Comparison of ENCODE assay signal across 15 cellular contexts in the genomic region with DNA sequence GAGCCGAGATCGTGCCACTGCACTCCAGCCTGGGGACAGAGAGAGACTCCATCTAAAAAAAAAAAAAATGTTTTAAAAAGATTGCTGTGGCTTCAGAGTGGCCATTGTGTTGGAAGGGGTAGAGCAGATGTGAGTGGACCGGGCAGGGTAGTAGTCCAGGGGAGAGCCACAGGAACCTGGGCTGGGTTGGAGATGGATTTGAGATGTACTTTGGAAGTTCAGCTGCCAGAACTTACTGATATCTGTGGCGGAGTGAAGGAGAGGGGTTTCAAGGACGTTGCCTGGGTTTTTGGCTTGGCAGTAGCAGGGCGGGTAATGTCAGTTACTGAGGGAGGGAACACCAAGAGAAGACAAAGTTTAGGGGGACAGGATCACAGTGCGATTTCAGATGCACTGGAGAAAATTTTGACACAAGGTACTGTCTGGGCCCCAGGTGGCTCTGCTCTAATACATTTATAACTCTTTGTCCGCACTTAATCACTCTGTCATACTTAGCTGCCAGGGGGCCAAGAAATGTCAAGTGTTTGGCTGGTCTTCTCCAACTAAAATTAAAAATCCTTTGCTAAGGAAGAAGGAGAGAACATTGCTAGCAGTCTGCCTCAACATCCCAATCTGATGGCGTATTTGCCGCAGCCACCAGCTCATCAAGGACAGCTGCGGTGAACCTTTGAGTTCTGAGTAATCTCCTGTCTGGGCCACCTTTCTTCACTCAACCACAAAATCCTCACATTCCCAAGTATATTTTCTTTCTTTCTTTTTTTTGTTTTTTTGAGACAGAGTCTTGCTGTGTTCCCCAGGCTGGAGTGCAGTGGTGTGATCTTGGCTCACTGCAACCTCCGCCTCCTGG. TPM values are rescaled to one million over a fixed set of nuclear protein-coding genes. Genes with fewer than 3 reads are reported as not detected.
DNase-seq lines count a peak whose midpoint lies in the region; ATAC-seq and TF ChIP-seq lines count a peak whose summit lies in the region.
"Had no signal": no experiment of that assay in that cellular context is flagged by ENCODE, and none has a peak within 500 bp of the region (broad histone marks: within the 10 kb centered on the region; RNA-seq: fewer than 3 reads in every experiment).

No MANE protein-coding gene starts in this region.

- H2BK15ac ChIP-seq in IMR-90 (ENCODE audit: low read depth, low read length), result no peak overlapping the region

- no peak overlapping the region for H3K27ac ChIP-seq in IMR-90 (ENCODE audit: insufficient read depth, low read length)
- peak overlapping the region; percentile 34 to 79 for H3K27ac ChIP-seq in coronary artery
- H3K27ac ChIP-seq in liver (ENCODE audit: low read depth in 1 of 2, low read length in 2 of 2), result peak overlapping the region; percentile 85 to 86
- peak overlapping the region in 4 of 5 donors; percentile 52 to 92 (median 58) for H3K27ac ChIP-seq in stomach

- POLR2A ChIA-PET in IMR-90 (lab: Charles Lee; ENCODE audit: unreplicated experiment), result no interaction called here

- peaks cover 22% of the 10 kb centered on the region for H3K4me1 Mint-ChIP-seq in type B pancreatic cell (ENCODE audit: unreplicated experiment)
- H3K4me1 Mint-ChIP-seq in activated CD4-positive, alpha-beta T cell treated with anti-CD3 and anti-CD28 coated beads, Interleukin-2, amount 10 ng/mL, durations not matched to agents 24 days and 14 days, result peaks cover 7% of the 10 kb centered on the region

- in situ Hi-C loops in IMR-90 (cut with MboI; ENCODE audit: low sequenced_read_pairs), result no loop called here

- H3K9ac ChIP-seq in IMR-90 (ENCODE audit: low read depth, low read length) (no peak overlapping the region), liver (ENCODE audit: low read depth in 1 of 2, low read length in 2 of 2) (no peak overlapping the region)

- H2BK20ac ChIP-seq in IMR-90 (ENCODE audit: low read depth, low read length), result peak overlapping the region; percentile 55; the same call in 1 of the 2 replicates

- no peak overlapping the region for H3K14ac ChIP-seq in IMR-90 (replicated peaks; ENCODE audit: low read depth, low read length)

- H3K27ac Mint-ChIP-seq in type B pancreatic cell, result no peak overlapping the region
- H3K27ac Mint-ChIP-seq in activated CD4-positive, alpha-beta T cell treated with anti-CD3 and anti-CD28 coated beads, Interleukin-2, amount 10 ng/mL, durations not matched to agents 24 days and 14 days, result no peak overlapping the region
- H3K27ac Mint-ChIP-seq: activated CD4-positive, alpha-beta T cell treated with anti-CD3 and anti-CD28 coated beads, Interleukin-2, amount 10 ng/mL, durations not matched to agents 7 days and 5 days had no signal

- no peak overlapping the region for H3K56ac ChIP-seq in IMR-90 (ENCODE audit: extremely low read depth, insufficient read depth, low read length)

- no peak overlapping the region; the same call in 1 of the 2 replicates for H2BK120ac ChIP-seq in IMR-90 (ENCODE audit: low read depth, low read length)

- CTCF ChIA-PET in IMR-90 (lab: Yijun Ruan, JAX), result no interaction called here

- H3K79me1 ChIP-seq in IMR-90 (ENCODE audit: low read depth in 1 of 2, low read length in 2 of 2), result peaks cover 12 to 26% of the 10 kb centered on the region in 2 experiments; a peak in 3 of 4 replicates

- TF ChIP-seq RAD21 in IMR-90 (IDR thresholded peaks at IDR 0.05; ENCODE audit: low read length) (no peak), liver (IDR thresholded peaks at IDR 0.05) (no peak)

- H3K9me3 ChIP-seq in IMR-90 (ENCODE audit: control insufficient read depth, insufficient read depth, low read length), result no peaks in the 10 kb centered on the region
- H3K9me3 ChIP-seq in liver (ENCODE audit: control insufficient read depth in 4 of 4, low read length in 3 of 4), result no peaks in the 10 kb centered on the region
- H3K9me3 ChIP-seq in stomach, result no peaks in the 10 kb centered on the region

- H2AK5ac ChIP-seq in IMR-90 (ENCODE audit: low read depth, low read length), result no peak overlapping the region

- H2AFZ ChIP-seq in IMR-90 (replicated peaks; ENCODE audit: low read length, poor library complexity), result no peak overlapping the region

- H3K36me3 Mint-ChIP-seq in type B pancreatic cell, result no peaks in the 10 kb centered on the region
- H3K36me3 Mint-ChIP-seq in activated CD4-positive, alpha-beta T cell treated with anti-CD3 and anti-CD28 coated beads, Interleukin-2, amount 10 ng/mL, durations not matched to agents 24 days and 14 days (ENCODE audit: low read depth), result no peaks in the 10 kb centered on the region

- H3K18ac ChIP-seq in IMR-90 (ENCODE audit: low read depth, low read length), result no peak overlapping the region

- H3K4me3 ChIP-seq in IMR-90 (ENCODE audit: insufficient read depth, low read depth, low read length) (no peak overlapping the region), coronary artery (no peak overlapping the region), liver (ENCODE audit: low read depth in 1 of 3, low read length in 3 of 3) (no peak overlapping the region), stomach (no peak overlapping the region)

- peaks cover 16% of the 10 kb centered on the region for H3K9me1 ChIP-seq in IMR-90 (ENCODE audit: insufficient read depth, low read length)

- H3K4me2 ChIP-seq in IMR-90 (ENCODE audit: low read depth, low read length), result no peak overlapping the region

- no peak overlapping the region for H4K5ac ChIP-seq in IMR-90 (ENCODE audit: low read depth, low read length)

- TF ChIP-seq POLR2A in IMR-90 (IDR thresholded peaks at IDR 0.05; ENCODE audit: low read depth, low read length) (no peak), stomach (IDR thresholded peaks at IDR 0.05) (no peak)

- H3K9me3 Mint-ChIP-seq in type B pancreatic cell, result no peaks in the 10 kb centered on the region
- H3K9me3 Mint-ChIP-seq in activated CD4-positive, alpha-beta T cell treated with anti-CD3 and anti-CD28 coated beads, Interleukin-2, amount 10 ng/mL, durations not matched to agents 24 days and 14 days, result no peaks in the 10 kb centered on the region
- H3K9me3 Mint-ChIP-seq: activated CD4-positive, alpha-beta T cell treated with anti-CD3 and anti-CD28 coated beads, Interleukin-2, amount 10 ng/mL, durations not matched to agents 7 days and 5 days had no signal

- H3K23ac ChIP-seq in IMR-90 (ENCODE audit: low read depth, low read length), result no peak overlapping the region

- H3K36me3 ChIP-seq in IMR-90 (ENCODE audit: control insufficient read depth, insufficient read depth, low read length) (no peaks in the 10 kb centered on the region; the same call in 1 of the 2 replicates), liver (ENCODE audit: control insufficient read depth in 4 of 4, insufficient read depth in 3 of 4, low read depth in 1 of 4, low read length in 3 of 4) (peaks cover 0 to 4% (median 0%) of the 10 kb centered on the region in 4 donors), stomach (peaks cover 0 to 4% (median 2%) of the 10 kb centered on the region in 4 donors)

- dilution Hi-C loops in IMR-90 (cut with HindIII; ENCODE audit: low sequenced_read_pairs, unreplicated experiment), result no loop called here

- peak overlapping the region; percentile 23 for H2AK9ac ChIP-seq in IMR-90 (replicated peaks; ENCODE audit: low read depth, low read length, poor library complexity)

- 100% methylated on average over 3 of the region's 12 CpGs; no CpG with 5 or more reads in 1 of the 2 experiments for WGBS in IMR-90 (ENCODE audit: extremely low coverage in 2 of 2, insufficient read length in 1 of 2), 2 experiments
- 77% methylated on average over 12 of the region's 12 CpGs for WGBS in liver
- 77 to 87% (median 84%) methylated on average over 12 of the region's 12 CpGs for WGBS in stomach, 5 donors

- H3K27me3 ChIP-seq in IMR-90 (ENCODE audit: control insufficient read depth, insufficient read depth, low read length) (no peaks in the 10 kb centered on the region), liver (ENCODE audit: control insufficient read depth in 4 of 4, insufficient read depth in 4 of 4, low read length in 3 of 4) (no peaks in the 10 kb centered on the region), stomach (no peaks in the 10 kb centered on the region)

- H2BK5ac ChIP-seq in IMR-90 (ENCODE audit: low read depth, low read length, poor library complexity, severe bottlenecking), result no peak overlapping the region

- TF ChIP-seq CTCF in IMR-90 (conservative IDR thresholded peaks at IDR 0.05; ENCODE audit: low read depth, low read length) (no peak), coronary artery (IDR thresholded peaks at IDR 0.05) (no peak), liver (IDR thresholded peaks at IDR 0.05; ENCODE audit: low read depth, low read length, missing input control) (no peak), stomach (IDR thresholded peaks at IDR 0.05) (no peak), type B pancreatic cell (conservative IDR thresholded peaks at IDR 0.05) (no peak)

- peak overlapping the region; percentile 10; the same call in 1 of the 2 replicates for H3K4ac ChIP-seq in IMR-90 (ENCODE audit: low read depth, low read length)

- ATAC-seq in IMR-90 (ENCODE audit: low read depth) (no peak), GM19324 (IDR thresholded peaks at IDR 0.05; ENCODE audit: low FRiP score, unreplicated experiment) (no peak)

- no peak for TF ChIP-seq EP300 in stomach (IDR thresholded peaks at IDR 0.05)

- no peak overlapping the region for H4K91ac ChIP-seq in IMR-90 (ENCODE audit: insufficient read depth, low read depth, low read length)

- no TSS peak for BruUV-seq in IMR-90 (replicated peaks; lab: Mats Ljungman, UMichigan)

- H4K20me1 ChIP-seq in IMR-90 (ENCODE audit: insufficient read depth, low read length), result no peaks in the 10 kb centered on the region; the same call in 1 of the 2 replicates

- no peak overlapping the region for H3K4me3 Mint-ChIP-seq in type B pancreatic cell
- H3K4me3 Mint-ChIP-seq in activated CD4-positive, alpha-beta T cell treated with anti-CD3 and anti-CD28 coated beads, Interleukin-2, amount 10 ng/mL, durations not matched to agents 24 days and 14 days, result no peak overlapping the region
- H3K4me3 Mint-ChIP-seq: activated CD4-positive, alpha-beta T cell treated with anti-CD3 and anti-CD28 coated beads, Interleukin-2, amount 10 ng/mL, durations not matched to agents 7 days and 5 days had no signal

- intact Hi-C loops in IMR-90 (cut with micrococcal nuclease), result no loop called here
- intact Hi-C loops in stomach (cut with DNase I; ENCODE audit: low total_unique reads), result no loop called here
- intact Hi-C loops in activated CD4-positive, alpha-beta T cell treated with anti-CD3 and anti-CD28 coated beads, Interleukin-2, amount 10 ng/mL, durations not matched to agents 24 days and 14 days (cut with micrococcal nuclease), result no loop called here

- no peaks in the 10 kb centered on the region for H3K27me3 Mint-ChIP-seq in type B pancreatic cell
- peaks cover 6% of the 10 kb centered on the region for H3K27me3 Mint-ChIP-seq in activated CD4-positive, alpha-beta T cell treated with anti-CD3 and anti-CD28 coated beads, Interleukin-2, amount 10 ng/mL, durations not matched to agents 24 days and 14 days
- H3K27me3 Mint-ChIP-seq: activated CD4-positive, alpha-beta T cell treated with anti-CD3 and anti-CD28 coated beads, Interleukin-2, amount 10 ng/mL, durations not matched to agents 7 days and 5 days had no signal

- H3K4me1 ChIP-seq in IMR-90 (ENCODE audit: control insufficient read depth, insufficient read depth, low read length) (peaks cover 18% of the 10 kb centered on the region), liver (ENCODE audit: control insufficient read depth in 4 of 4, insufficient read depth in 4 of 4, low read length in 3 of 4) (peaks cover 41 to 89% (median 84%) of the 10 kb centered on the region in 4 donors), stomach (peaks cover 69 to 97% (median 84%) of the 10 kb centered on the region in 4 donors)

- H4K8ac ChIP-seq in IMR-90 (ENCODE audit: low read depth in 2 of 2, low read length in 2 of 2), result no peak overlapping the region

- DNase-seq in IMR-90 (no peak), coronary artery (ENCODE audit: low spot score) (no peak), stomach (no peak), type B pancreatic cell (ENCODE audit: extremely low spot score, unreplicated experiment) (no peak), NCI-H2107 (lab: John Stamatoyannopoulos, UW) (no peak)
- DNase-seq in activated CD4-positive, alpha-beta T cell treated with anti-CD3 and anti-CD28 coated beads, Interleukin-2, amount 10 ng/mL, durations not matched to agents 24 days and 14 days, result no peak
- DNase-seq: activated CD4-positive, alpha-beta T cell treated with anti-CD3 and anti-CD28 coated beads, Interleukin-2, amount 10 ng/mL, durations not matched to agents 7 days and 5 days; activated T-cell treated with anti-CD3 and anti-CD28 coated beads, Interleukin-2, amount 50 U/mL, for 48 hours; amniotic stem cell; effector CD8-positive, alpha-beta T cell; islet precursor cell; stimulated activated CD8-positive, alpha-beta memory T cell treated with anti-CD3 and anti-CD28 coated beads, Interleukin-4, amount 100 ng/mL, for 48 hours; T-helper 9 cell had no signal

RNA-seq across cellular contexts. Expression of a gene that starts 9.6 kb away (rescaled TPM):
- total RNA-seq in IMR-90 (2012; rRNA removed) (16.9 and 20.3 TPM in 2 replicates), liver (100 to 1,000 TPM in 1 of 2 donors, 10 to 100 TPM in 1; 93.8 to 230 TPM), stomach (10 to 100 TPM; 13.0 to 94.6 (median 42.6) TPM), type B pancreatic cell (ENCODE audit: low replicate concordance) (65.2 and 86.1 TPM in 2 replicates)
- polyA plus RNA-seq in IMR-90 (2012; rRNA removed) (33.8 and 46.3 TPM in 2 replicates), liver (1,000 to 10,000 TPM in 1 of 2 donors, 100 to 1,000 TPM in 1; 178 to 1,448 TPM), stomach (10 to 100 TPM; 19.9 to 69.6 (median 26.1) TPM)
- 35.7 and 36.6 TPM in 2 replicates for polyA plus RNA-seq in IMR-90 (2012; cell fraction: cytosol; rRNA removed)
- polyA plus RNA-seq in IMR-90 (2012; cell fraction: nucleus; rRNA removed; ENCODE audit: low replicate concordance), result 14.3 and 16.2 TPM in 2 replicates
- 1.6 and 1.8 TPM in 2 replicates for total RNA-seq in activated CD4-positive, alpha-beta T cell treated with anti-CD3 and anti-CD28 coated beads, Interleukin-2, amount 10 ng/mL, durations not matched to agents 24 days and 14 days

RNA-seq across cellular contexts. Expression of a gene that starts 41.9 kb away (rescaled TPM):
- 230 and 484 TPM in 2 replicates for total RNA-seq in IMR-90 (2012; rRNA removed)
- 205 and 295 TPM in 2 replicates for polyA plus RNA-seq in IMR-90 (2012; rRNA removed)
- polyA plus RNA-seq in IMR-90 (2012; cell fraction: cytosol; rRNA removed), result 118 and 134 TPM in 2 replicates
- 48.5 and 140 TPM in 2 replicates for polyA plus RNA-seq in IMR-90 (2012; cell fraction: nucleus; rRNA removed; ENCODE audit: low replicate concordance)
- total RNA-seq in liver, result 100 to 1,000 TPM; 152 to 154 TPM
- 100 to 1,000 TPM; 154 to 179 TPM for polyA plus RNA-seq in liver
- total RNA-seq in stomach, result 100 to 1,000 TPM in 4 of 5 donors, 10 to 100 TPM in 1; 68.9 to 269 (median 130) TPM
- 100 to 1,000 TPM; 169 to 289 (median 267) TPM for polyA plus RNA-seq in stomach
- 263 and 313 TPM in 2 replicates for total RNA-seq in type B pancreatic cell (ENCODE audit: low replicate concordance)
- 232 and 244 TPM in 2 replicates for total RNA-seq in activated CD4-positive, alpha-beta T cell treated with anti-CD3 and anti-CD28 coated beads, Interleukin-2, amount 10 ng/mL, durations not matched to agents 24 days and 14 days
